25 cellular contexts compared by ENCODE assay signal in genomic region chr17:35968520-35969054, GRCh38. TPM values are rescaled to one million over a fixed set of nuclear protein-coding genes. Genes with fewer than 3 reads are reported as not detected.
DNase-seq lines count a peak whose midpoint lies in the region; ATAC-seq, FAIRE-seq and TF ChIP-seq lines count a peak whose summit lies in the region.
"Had no signal": no experiment of that assay in that cellular context is flagged by ENCODE, and none has a peak within 500 bp of the region (broad histone marks: within the 10 kb centered on the region; RNA-seq: fewer than 3 reads in every experiment).

No MANE protein-coding gene starts in this region.

- no peak for TF ChIP-seq POLR2A in HepG2 (IDR thresholded peaks at IDR 0.05; ENCODE audit: insufficient read depth in 1 of 2, low read depth in 2 of 2, low read length in 2 of 2)
- no peak for TF ChIP-seq POLR2A in NB4 (IDR thresholded peaks at IDR 0.05; ENCODE audit: extremely low read depth, insufficient read length)

- no peak overlapping the region for H3K9ac ChIP-seq in liver (ENCODE audit: low read depth in 1 of 2, low read length in 2 of 2)
- no peak overlapping the region for H3K9ac ChIP-seq in HepG2 (ENCODE audit: insufficient read depth, low read depth, low read length)
- H3K9ac ChIP-seq: BLaER1 treated with 17β-estradiol and CSF1 and Interleukin-3, amounts not matched to agents 10 nM and 100 nM had no signal

- TF ChIP-seq EP300 in HepG2 (IDR thresholded peaks at IDR 0.05; ENCODE audit: low read depth in 2 of 2, low read length in 2 of 2), result no peak
- no peak for TF ChIP-seq EP300 in HepG2 (CRISPR knock-in tag; IDR thresholded peaks at IDR 0.05; ENCODE audit: borderline replicate concordance)

- no peak overlapping the region for H2AFZ ChIP-seq in HepG2 (ENCODE audit: low read length)
- H2AFZ ChIP-seq: GM23338 had no signal

- in situ Hi-C loops in HepG2 (cut with HindIII; ENCODE audit: extremely low pct_ligation_motif_present, low pct_unique_long_range_greater_than_20kb) (loop anchor here (25.0 kb wide), 1 partner anchor 519 kb away; the partner anchor contains the start of gene ZNHIT3), G401 (cut with HindIII; ENCODE audit: low sequenced_read_pairs) (no loop called here)

- no peak for ATAC-seq in HepG2

- H3K4me2 ChIP-seq in HepG2 (ENCODE audit: low read depth, low read length), result no peak overlapping the region; the same call in 1 of the 2 replicates
- H3K4me2 ChIP-seq: A549; BLaER1 treated with 17β-estradiol and CSF1 and Interleukin-3, amounts not matched to agents 10 nM and 100 nM; GM23338 had no signal

- CTCF ChIA-PET in HepG2 (lab: Yijun Ruan, JAX; ENCODE audit: low intra/inter-chr PET ratio, low total read pairs), result interaction anchor here (2.4 to 3.6 kb wide), 3 partner anchors 40 to 180 kb away, joined by 28 to 38 read pairs (median 34); no protein-coding TSS in a partner anchor

- no peaks in the 10 kb centered on the region for H3K79me2 ChIP-seq in HepG2 (ENCODE audit: insufficient read depth, low read length)

- peak in 1 of 2 donors; percentile 10 for TF ChIP-seq RAD21 in liver (IDR thresholded peaks at IDR 0.05)
- TF ChIP-seq RAD21 in HepG2 (CRISPR knock-in tag; IDR thresholded peaks at IDR 0.05), result no peak

- no peaks in the 10 kb centered on the region for H4K20me1 ChIP-seq in HepG2 (ENCODE audit: insufficient read depth, low read length)
- H4K20me1 ChIP-seq: BLaER1 treated with 17β-estradiol and CSF1 and Interleukin-3, amounts not matched to agents 10 nM and 100 nM had no signal

- TF ChIP-seq CTCF in liver (IDR thresholded peaks at IDR 0.05; ENCODE audit: low read depth, low read length, missing input control) (no peak), HepG2 (CRISPR knock-in tag; IDR thresholded peaks at IDR 0.05) (no peak), NB4 (IDR thresholded peaks at IDR 0.05; ENCODE audit: low read depth, low read length) (no peak)

- intact Hi-C loops in HepG2 (cut with micrococcal nuclease; ENCODE audit: unreplicated experiment), result loop anchor here (1.0 kb wide), 3 partner anchors 41 to 181 kb away; no protein-coding TSS in a partner anchor

- DNase-seq in NOMO-1 (lab: John Stamatoyannopoulos, UW; ENCODE audit: unreplicated experiment in 2 of 2) (peak; percentile 14 to 27), NOMO-1 treated with dmso at 0.1 percent for 144 hours (lab: John Stamatoyannopoulos, UW; ENCODE audit: unreplicated experiment) (no peak), HepG2 (ENCODE audit: low spot score) (no peak), NB4 (ENCODE audit: low read depth) (peak; percentile 23), DMS79 (lab: John Stamatoyannopoulos, UW) (no peak), G401 (ENCODE audit: low spot score) (no peak)
- DNase-seq: 8988T; ACHN; AML-193; BE2C; Calu3; CD4-positive, alpha-beta memory T cell; COR-L47; DMS53; DND-41; GDM1; H9 had no signal

- BruUV-seq in HepG2 (replicated peaks; lab: Mats Ljungman, UMichigan), result no TSS peak

- no peak overlapping the region for H3K4me3 ChIP-seq in liver (ENCODE audit: low read depth in 1 of 3, low read length in 3 of 3)
- no peak overlapping the region for H3K4me3 ChIP-seq in HepG2 (replicated peaks in 1 of 3; ENCODE audit: insufficient read depth in 1 of 3, low read depth in 2 of 3, low read length in 3 of 3)
- no peak overlapping the region for H3K4me3 ChIP-seq in NB4 (ENCODE audit: low read depth, low read length)
- H3K4me3 ChIP-seq: A549; BLaER1 treated with 17β-estradiol and CSF1 and Interleukin-3, amounts not matched to agents 10 nM and 100 nM; GM23338 had no signal

- H3K36me3 ChIP-seq in liver (ENCODE audit: control insufficient read depth in 4 of 4, insufficient read depth in 3 of 4, low read depth in 1 of 4, low read length in 3 of 4) (no peaks in the 10 kb centered on the region), HepG2 (replicated peaks in 1 of 2; ENCODE audit: control insufficient read depth in 1 of 2, insufficient read depth in 2 of 2, low read length in 2 of 2) (no peaks in the 10 kb centered on the region)
- H3K36me3 ChIP-seq: BE2C; BLaER1 treated with 17β-estradiol and CSF1 and Interleukin-3, amounts not matched to agents 10 nM and 100 nM had no signal

- POLR2A ChIA-PET in HepG2 (lab: Yijun Ruan, JAX), result interaction anchor here (0.7 to 5.9 kb wide), 3 partner anchors 13 to 178 kb away, joined by 3 to 197 read pairs (median 3); partner anchors contain the start of genes CCL16 and TAF15

- no peak for FAIRE-seq in HepG2 (lab: Jason Lieb, UNC)
- FAIRE-seq: A549, GM12891, GM18507 had no signal

- H3K27ac ChIP-seq in liver (ENCODE audit: low read depth in 1 of 2, low read length in 2 of 2), result no peak overlapping the region
- no peak overlapping the region for H3K27ac ChIP-seq in HepG2 (ENCODE audit: extremely low read length, insufficient read depth, low read length)
- H3K27ac ChIP-seq: A549; BLaER1 treated with 17β-estradiol and CSF1 and Interleukin-3, amounts not matched to agents 10 nM and 100 nM had no signal

- whole genome bisulfite sequencing in liver, result 44% methylated on average over 10 of the region's 10 CpGs
- 12% methylated on average over 10 of the region's 10 CpGs for WGBS in HepG2 (ENCODE audit: low lambda C conversion rate)

- H3K4me1 ChIP-seq in liver (ENCODE audit: control insufficient read depth in 4 of 4, insufficient read depth in 4 of 4, low read length in 3 of 4) (peaks cover 3 to 39% (median 34%) of the 10 kb centered on the region in 4 donors), HepG2 (ENCODE audit: insufficient read depth, low read length) (peaks cover 57% of the 10 kb centered on the region)
- H3K4me1 ChIP-seq: BE2C had no signal

- no peaks in the 10 kb centered on the region for H3K27me3 ChIP-seq in liver (ENCODE audit: control insufficient read depth in 4 of 4, insufficient read depth in 4 of 4, low read length in 3 of 4)
- H3K27me3 ChIP-seq in HepG2 (ENCODE audit: control insufficient read depth in 1 of 2, insufficient read depth in 2 of 2, low read length in 2 of 2), result no peaks in the 10 kb centered on the region
- H3K27me3 ChIP-seq: BLaER1 treated with 17β-estradiol and CSF1 and Interleukin-3, amounts not matched to agents 10 nM and 100 nM had no signal

- H3K9me3 ChIP-seq in liver (ENCODE audit: control insufficient read depth in 4 of 4, low read length in 3 of 4) (no peaks in the 10 kb centered on the region), HepG2 (ENCODE audit: low read length) (no peaks in the 10 kb centered on the region)
- H3K9me3 ChIP-seq: A549; BE2C; BLaER1 treated with 17β-estradiol and CSF1 and Interleukin-3, amounts not matched to agents 10 nM and 100 nM had no signal

RNA-seq across cellular contexts. Expression of gene CCL16, which starts 12.7 kb away (rescaled TPM):
- total RNA-seq in liver (10 to 100 TPM in 1 of 2 donors, under 1 TPM in 1; 0.65 to 22.3 TPM), HepG2 (2016; rRNA removed; fragmentation: Illumina TruSeq; extraction: Trizol) (0.51 and 2.0 TPM in 2 replicates)
- polyA plus RNA-seq in liver (10 to 100 TPM in 1 of 2 donors, 1 to 10 TPM in 1; 8.1 to 21.7 TPM), HepG2 (2011; rRNA removed) (14.7 and 17.7 TPM in 2 replicates)
- 0.62 and 0.91 TPM in 2 replicates for total RNA-seq in HepG2 (2016; cell fraction: cytosol; rRNA removed; fragmentation: Illumina TruSeq; extraction: Trizol; ENCODE audit: low read depth)
- total RNA-seq in HepG2 (2016; cell fraction: insoluble cytoplasmic fraction; rRNA removed; fragmentation: Illumina TruSeq; extraction: Trizol), result 0.71 and 2.3 TPM in 2 replicates
- total RNA-seq in HepG2 (2016; cell fraction: membrane; rRNA removed; fragmentation: Illumina TruSeq; extraction: Trizol), result 0.55 and 0.83 TPM in 2 replicates
- 1.7 and 2.2 TPM in 2 replicates for total RNA-seq in HepG2 (2016; cell fraction: nucleus; rRNA removed; fragmentation: Illumina TruSeq; extraction: Trizol)
- polyA plus RNA-seq in HepG2 (2011; cell fraction: cytosol; rRNA removed), result 17.4 and 19.0 TPM in 2 replicates
- polyA plus RNA-seq in HepG2 (2011; cell fraction: nucleus; rRNA removed), result 6.6 and 8.9 TPM in 2 replicates
- polyA plus RNA-seq in HepG2 (2012), result 7.1 and 20.8 TPM in 2 replicates
- polyA plus RNA-seq in HepG2 (2016; cell fraction: cytosol; fragmentation: Illumina TruSeq; extraction: Trizol; ENCODE audit: low read depth), result 0.47 and 0.55 TPM in 2 replicates
- 0.69 and 1.0 TPM in 2 replicates for polyA plus RNA-seq in HepG2 (2016; cell fraction: insoluble cytoplasmic fraction; fragmentation: Illumina TruSeq; extraction: Trizol; ENCODE audit: low read depth)
- 0.35 and 0.84 TPM in 2 replicates for polyA plus RNA-seq in HepG2 (2016; cell fraction: membrane; fragmentation: Illumina TruSeq; extraction: Trizol; ENCODE audit: low read depth)
- 2.5 and 2.7 TPM in 2 replicates for polyA plus RNA-seq in HepG2 (2016; cell fraction: nucleus; fragmentation: Illumina TruSeq; extraction: Trizol; ENCODE audit: insufficient read depth, low read depth)
- polyA minus RNA-seq in HepG2 (2011; rRNA and poly(A)+ RNA removed; ENCODE audit: low replicate concordance), result 11.6 TPM in 1 of 2 replicates, not detected in the other
- 6.2 and 9.4 TPM in 2 replicates for polyA minus RNA-seq in HepG2 (2011; cell fraction: cytosol; rRNA and poly(A)+ RNA removed)
- 7.7 and 11.8 TPM in 2 replicates for polyA minus RNA-seq in HepG2 (2011; cell fraction: nucleus; rRNA and poly(A)+ RNA removed)
- not detected in 2 replicates for total RNA-seq in G401 (2014; rRNA removed; shearing (Covaris generic))
- total RNA-seq: Calu3; CD4-positive, alpha-beta memory T cell; GM23338; H4; H9 had no signal
- polyA plus RNA-seq: A549; CD14-positive monocyte; CD4-positive, alpha-beta memory T cell; GM23338 had no signal

RNA-seq across cellular contexts. Expression of gene CCL14, which starts 17.9 kb away (rescaled TPM):
- total RNA-seq in liver (10 to 100 TPM in 1 of 2 donors, 1 to 10 TPM in 1; 1.9 to 11.6 TPM), HepG2 (2016; rRNA removed; fragmentation: Illumina TruSeq; extraction: Trizol) (1.1 and 1.3 TPM in 2 replicates)
- polyA plus RNA-seq in liver (100 to 1,000 TPM in 1 of 2 donors, 10 to 100 TPM in 1; 68.7 to 124 TPM), HepG2 (2011; rRNA removed) (0.86 and 1.7 TPM in 2 replicates)
- total RNA-seq in HepG2 (2016; cell fraction: cytosol; rRNA removed; fragmentation: Illumina TruSeq; extraction: Trizol; ENCODE audit: low read depth), result 0.18 and 0.61 TPM in 2 replicates
- total RNA-seq in HepG2 (2016; cell fraction: insoluble cytoplasmic fraction; rRNA removed; fragmentation: Illumina TruSeq; extraction: Trizol), result 0.06 and 1.2 TPM in 2 replicates
- total RNA-seq in HepG2 (2016; cell fraction: membrane; rRNA removed; fragmentation: Illumina TruSeq; extraction: Trizol), result 0.14 and 0.49 TPM in 2 replicates
- total RNA-seq in HepG2 (2016; cell fraction: nucleus; rRNA removed; fragmentation: Illumina TruSeq; extraction: Trizol), result 0.99 and 1.9 TPM in 2 replicates
- 0.12 and 0.14 TPM in 2 replicates for polyA plus RNA-seq in HepG2 (2011; cell fraction: cytosol; rRNA removed)
- polyA plus RNA-seq in HepG2 (2011; cell fraction: nucleus; rRNA removed), result 3.6 and 3.7 TPM in 2 replicates
- polyA plus RNA-seq in HepG2 (2012), result 0.76 and 1.3 TPM in 2 replicates
- 0.41 and 0.44 TPM in 2 replicates for polyA plus RNA-seq in HepG2 (2016; cell fraction: cytosol; fragmentation: Illumina TruSeq; extraction: Trizol; ENCODE audit: low read depth)
- 0.74 TPM in 1 of 2 replicates, not detected in the other for polyA plus RNA-seq in HepG2 (2016; cell fraction: insoluble cytoplasmic fraction; fragmentation: Illumina TruSeq; extraction: Trizol; ENCODE audit: low read depth)
- 0.05 TPM in 1 of 2 replicates, not detected in the other for polyA plus RNA-seq in HepG2 (2016; cell fraction: membrane; fragmentation: Illumina TruSeq; extraction: Trizol; ENCODE audit: low read depth)
- 1.6 and 4.2 TPM in 2 replicates for polyA plus RNA-seq in HepG2 (2016; cell fraction: nucleus; fragmentation: Illumina TruSeq; extraction: Trizol; ENCODE audit: insufficient read depth, low read depth)
- polyA minus RNA-seq in HepG2 (2011; rRNA and poly(A)+ RNA removed; ENCODE audit: low replicate concordance), result 2.0 TPM in 1 of 2 replicates, not detected in the other
- polyA minus RNA-seq in HepG2 (2011; cell fraction: cytosol; rRNA and poly(A)+ RNA removed), result not detected in 2 replicates
- 4.8 and 5.7 TPM in 2 replicates for polyA minus RNA-seq in HepG2 (2011; cell fraction: nucleus; rRNA and poly(A)+ RNA removed)
- total RNA-seq in G401 (2014; rRNA removed; shearing (Covaris generic)), result not detected in 2 replicates
- total RNA-seq: Calu3; CD4-positive, alpha-beta memory T cell; GM23338; H4; H9 had no signal
- polyA plus RNA-seq: A549; CD14-positive monocyte; CD4-positive, alpha-beta memory T cell; GM23338 had no signal

RNA-seq across cellular contexts. Expression of gene LYZL6, which starts 25.1 kb away (rescaled TPM):
- total RNA-seq in liver (not detected), HepG2 (2016; rRNA removed; fragmentation: Illumina TruSeq; extraction: Trizol) (not detected in 2 replicates)
- polyA plus RNA-seq in liver (not detected), HepG2 (2011; rRNA removed) (not detected in 2 replicates)
- not detected in 2 replicates for total RNA-seq in HepG2 (2016; cell fraction: cytosol; rRNA removed; fragmentation: Illumina TruSeq; extraction: Trizol; ENCODE audit: low read depth)
- not detected in 2 replicates for total RNA-seq in HepG2 (2016; cell fraction: insoluble cytoplasmic fraction; rRNA removed; fragmentation: Illumina TruSeq; extraction: Trizol)
- total RNA-seq in HepG2 (2016; cell fraction: membrane; rRNA removed; fragmentation: Illumina TruSeq; extraction: Trizol), result not detected in 2 replicates
- not detected in 2 replicates for total RNA-seq in HepG2 (2016; cell fraction: nucleus; rRNA removed; fragmentation: Illumina TruSeq; extraction: Trizol)
- polyA plus RNA-seq in HepG2 (2011; cell fraction: cytosol; rRNA removed), result not detected in 2 replicates
- polyA plus RNA-seq in HepG2 (2011; cell fraction: nucleus; rRNA removed), result not detected in 2 replicates
- polyA plus RNA-seq in HepG2 (2012), result not detected in 2 replicates
- polyA plus RNA-seq in HepG2 (2016; cell fraction: cytosol; fragmentation: Illumina TruSeq; extraction: Trizol; ENCODE audit: low read depth), result not detected in 2 replicates
- not detected in 2 replicates for polyA plus RNA-seq in HepG2 (2016; cell fraction: insoluble cytoplasmic fraction; fragmentation: Illumina TruSeq; extraction: Trizol; ENCODE audit: low read depth)
- not detected in 2 replicates for polyA plus RNA-seq in HepG2 (2016; cell fraction: membrane; fragmentation: Illumina TruSeq; extraction: Trizol; ENCODE audit: low read depth)
- not detected in 2 replicates for polyA plus RNA-seq in HepG2 (2016; cell fraction: nucleus; fragmentation: Illumina TruSeq; extraction: Trizol; ENCODE audit: insufficient read depth, low read depth)
- polyA minus RNA-seq in HepG2 (2011; rRNA and poly(A)+ RNA removed; ENCODE audit: low replicate concordance), result not detected in 2 replicates
- not detected in 2 replicates for polyA minus RNA-seq in HepG2 (2011; cell fraction: cytosol; rRNA and poly(A)+ RNA removed)
- polyA minus RNA-seq in HepG2 (2011; cell fraction: nucleus; rRNA and poly(A)+ RNA removed), result not detected in 2 replicates
- total RNA-seq in G401 (2014; rRNA removed; shearing (Covaris generic)), result not detected in 2 replicates
- total RNA-seq: Calu3; CD4-positive, alpha-beta memory T cell; GM23338; H4; H9 had no signal
- polyA plus RNA-seq: A549; CD14-positive monocyte; CD4-positive, alpha-beta memory T cell; GM23338 had no signal

RNA-seq across cellular contexts. Expression of gene CCL15, which starts 32.8 kb away (rescaled TPM):
- total RNA-seq in liver (10 to 100 TPM in 1 of 2 donors, 1 to 10 TPM in 1; 9.2 to 14.1 TPM), HepG2 (2016; rRNA removed; fragmentation: Illumina TruSeq; extraction: Trizol) (23.2 and 29.2 TPM in 2 replicates)
- polyA plus RNA-seq in liver (10 to 100 TPM in 1 of 2 donors, 1 to 10 TPM in 1; 8.8 to 27.8 TPM), HepG2 (2011; rRNA removed) (37.4 and 45.9 TPM in 2 replicates)
- 7.6 and 9.4 TPM in 2 replicates for total RNA-seq in HepG2 (2016; cell fraction: cytosol; rRNA removed; fragmentation: Illumina TruSeq; extraction: Trizol; ENCODE audit: low read depth)
- 24.0 and 25.7 TPM in 2 replicates for total RNA-seq in HepG2 (2016; cell fraction: insoluble cytoplasmic fraction; rRNA removed; fragmentation: Illumina TruSeq; extraction: Trizol)
- total RNA-seq in HepG2 (2016; cell fraction: membrane; rRNA removed; fragmentation: Illumina TruSeq; extraction: Trizol), result 17.3 and 18.4 TPM in 2 replicates
- total RNA-seq in HepG2 (2016; cell fraction: nucleus; rRNA removed; fragmentation: Illumina TruSeq; extraction: Trizol), result 24.4 and 27.1 TPM in 2 replicates
- polyA plus RNA-seq in HepG2 (2011; cell fraction: cytosol; rRNA removed), result 32.9 and 35.1 TPM in 2 replicates
- 37.4 and 37.8 TPM in 2 replicates for polyA plus RNA-seq in HepG2 (2011; cell fraction: nucleus; rRNA removed)
- 29.0 and 46.2 TPM in 2 replicates for polyA plus RNA-seq in HepG2 (2012)
- 7.2 and 10.7 TPM in 2 replicates for polyA plus RNA-seq in HepG2 (2016; cell fraction: cytosol; fragmentation: Illumina TruSeq; extraction: Trizol; ENCODE audit: low read depth)
- 25.9 and 27.3 TPM in 2 replicates for polyA plus RNA-seq in HepG2 (2016; cell fraction: insoluble cytoplasmic fraction; fragmentation: Illumina TruSeq; extraction: Trizol; ENCODE audit: low read depth)
- 16.6 and 18.1 TPM in 2 replicates for polyA plus RNA-seq in HepG2 (2016; cell fraction: membrane; fragmentation: Illumina TruSeq; extraction: Trizol; ENCODE audit: low read depth)
- polyA plus RNA-seq in HepG2 (2016; cell fraction: nucleus; fragmentation: Illumina TruSeq; extraction: Trizol; ENCODE audit: insufficient read depth, low read depth), result 30.3 and 34.8 TPM in 2 replicates
- polyA minus RNA-seq in HepG2 (2011; rRNA and poly(A)+ RNA removed; ENCODE audit: low replicate concordance), result 24.4 TPM in 1 of 2 replicates, not detected in the other
- polyA minus RNA-seq in HepG2 (2011; cell fraction: cytosol; rRNA and poly(A)+ RNA removed), result 8.7 and 9.6 TPM in 2 replicates
- 36.2 and 45.1 TPM in 2 replicates for polyA minus RNA-seq in HepG2 (2011; cell fraction: nucleus; rRNA and poly(A)+ RNA removed)
- total RNA-seq in G401 (2014; rRNA removed; shearing (Covaris generic)), result not detected in 2 replicates
- total RNA-seq: Calu3; CD4-positive, alpha-beta memory T cell; GM23338; H4; H9 had no signal
- polyA plus RNA-seq: CD14-positive monocyte; CD4-positive, alpha-beta memory T cell; GM23338 had no signal

RNA-seq across cellular contexts. Expression of gene RDM1, which starts 38.0 kb away (rescaled TPM):
- total RNA-seq in liver, result 1 to 10 TPM in 1 of 2 donors, not detected in 1; 1.9 TPM
- under 1 TPM; 0.29 to 0.42 TPM for polyA plus RNA-seq in liver
- total RNA-seq in HepG2 (2016; rRNA removed; fragmentation: Illumina TruSeq; extraction: Trizol), result 0.40 TPM in 1 of 2 replicates, not detected in the other
- total RNA-seq in HepG2 (2016; cell fraction: cytosol; rRNA removed; fragmentation: Illumina TruSeq; extraction: Trizol; ENCODE audit: low read depth), result not detected in 2 replicates
- total RNA-seq in HepG2 (2016; cell fraction: insoluble cytoplasmic fraction; rRNA removed; fragmentation: Illumina TruSeq; extraction: Trizol), result 0.09 TPM in 1 of 2 replicates, not detected in the other
- not detected in 2 replicates for total RNA-seq in HepG2 (2016; cell fraction: membrane; rRNA removed; fragmentation: Illumina TruSeq; extraction: Trizol)
- not detected in 2 replicates for total RNA-seq in HepG2 (2016; cell fraction: nucleus; rRNA removed; fragmentation: Illumina TruSeq; extraction: Trizol)
- polyA plus RNA-seq in HepG2 (2011; rRNA removed), result 0.14 and 0.28 TPM in 2 replicates
- 0.09 TPM in 1 of 2 replicates, not detected in the other for polyA plus RNA-seq in HepG2 (2011; cell fraction: cytosol; rRNA removed)
- polyA plus RNA-seq in HepG2 (2011; cell fraction: nucleus; rRNA removed), result 0.10 TPM in 1 of 2 replicates, not detected in the other
- 0.55 TPM in 1 of 2 replicates, not detected in the other for polyA plus RNA-seq in HepG2 (2012)
- polyA plus RNA-seq in HepG2 (2016; cell fraction: cytosol; fragmentation: Illumina TruSeq; extraction: Trizol; ENCODE audit: low read depth), result not detected in 2 replicates
- polyA plus RNA-seq in HepG2 (2016; cell fraction: insoluble cytoplasmic fraction; fragmentation: Illumina TruSeq; extraction: Trizol; ENCODE audit: low read depth), result 0.34 TPM in 1 of 2 replicates, not detected in the other
- polyA plus RNA-seq in HepG2 (2016; cell fraction: membrane; fragmentation: Illumina TruSeq; extraction: Trizol; ENCODE audit: low read depth), result not detected in 2 replicates
- not detected in 2 replicates for polyA plus RNA-seq in HepG2 (2016; cell fraction: nucleus; fragmentation: Illumina TruSeq; extraction: Trizol; ENCODE audit: insufficient read depth, low read depth)
- 0.70 and 1.4 TPM in 2 replicates for polyA minus RNA-seq in HepG2 (2011; rRNA and poly(A)+ RNA removed; ENCODE audit: low replicate concordance)
- polyA minus RNA-seq in HepG2 (2011; cell fraction: cytosol; rRNA and poly(A)+ RNA removed), result not detected in 2 replicates
- not detected in 2 replicates for polyA minus RNA-seq in HepG2 (2011; cell fraction: nucleus; rRNA and poly(A)+ RNA removed)
- total RNA-seq in G401 (2014; rRNA removed; shearing (Covaris generic)), result 2.2 and 4.7 TPM in 2 replicates
- polyA plus RNA-seq: CD14-positive monocyte had no signal

Comparison
In these comparisons a context has a peak if more than half of its experiments do, and no peak if none do; other contexts are left out.
1. DNase-seq: peak in NOMO-1 (2 of 2) and NB4 (single experiment); none in NOMO-1 treated with dmso at 0.1 percent for 144 hours (single experiment), HepG2 (single experiment), DMS79 (single experiment) and G401 (single experiment).